8 cellular contexts compared by ENCODE assay signal in the genomic region with DNA sequence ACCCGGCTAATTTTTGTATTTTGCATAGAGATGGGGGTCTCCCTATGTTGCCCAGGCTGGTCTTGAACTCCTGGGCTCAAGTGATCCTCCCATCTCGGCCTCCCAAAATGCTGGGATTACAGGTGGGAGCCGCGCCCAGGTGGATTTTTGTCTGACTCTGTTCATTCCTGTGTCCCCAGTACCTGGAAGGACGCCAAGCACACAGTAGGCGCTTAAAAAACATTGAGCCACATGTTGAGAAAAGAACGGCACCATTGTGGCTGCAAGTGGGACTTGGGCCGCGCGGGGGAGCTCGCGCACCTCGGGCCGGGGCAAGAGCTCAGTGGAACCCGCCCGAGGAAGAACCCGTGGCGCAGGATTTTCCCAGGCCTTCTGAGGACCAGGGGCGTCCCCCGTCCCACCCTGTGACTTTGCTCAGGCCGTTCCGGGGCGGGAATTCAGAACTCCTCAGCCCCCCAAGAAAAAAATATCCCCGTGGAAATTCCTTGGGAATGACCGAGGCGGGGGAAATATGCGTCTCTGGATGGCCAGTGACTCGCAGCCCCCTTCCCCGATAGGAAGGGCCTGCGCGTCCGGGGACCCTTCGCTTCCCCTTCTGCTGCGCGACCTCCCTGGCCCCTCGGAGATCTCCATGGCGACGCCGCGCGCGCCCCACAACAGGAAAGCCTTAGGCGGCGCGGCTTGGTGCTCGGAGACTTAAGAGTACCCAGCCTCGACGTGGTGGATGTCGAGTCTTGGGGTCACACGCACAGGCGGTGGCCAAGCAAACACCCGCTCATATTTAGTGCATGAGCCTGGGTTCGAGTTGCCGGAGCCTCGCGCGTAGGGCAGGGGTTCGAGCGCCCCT. TPM values are rescaled to one million over a fixed set of nuclear protein-coding genes. Genes with fewer than 3 reads are reported as not detected.
DNase-seq lines count a peak whose midpoint lies in the region; TF ChIP-seq lines count a peak whose summit lies in the region.

No MANE protein-coding gene starts in this region.

- peaks cover 18 to 27% of the 10 kb centered on the region in 2 experiments for H3K4me1 ChIP-seq in neutrophil (ENCODE audit: control insufficient read depth in 1 of 2, insufficient read depth in 1 of 2, low read depth in 1 of 2, low read length in 1 of 2)

- in situ Hi-C loops in SK-MEL-5 (cut with HindIII; ENCODE audit: low pct_unique_long_range_greater_than_20kb, low sequenced_read_pairs): no loop called here

- DNase-seq in DMS79 treated with DMSO at 0.1 percent for 48 hours (lab: John Stamatoyannopoulos, UW): peak; percentile 42
- no peak for DNase-seq in DMS79 (lab: John Stamatoyannopoulos, UW)
- DNase-seq in KG1 (lab: John Stamatoyannopoulos, UW): peak; percentile 65
- DNase-seq in SK-MEL-5 (ENCODE audit: low read depth, low spot score): peak; percentile 66
- peak; percentile 66 to 87 (median 84) for DNase-seq in activated naive CD4-positive, alpha-beta T cell (lab: John Stamatoyannopoulos, UW)
- peak; percentile 80 for DNase-seq in germinal center (ENCODE audit: low spot score)
- peak; percentile 39 for DNase-seq in stromal cell of bone marrow (ENCODE audit: low read depth)

- H3K9me3 ChIP-seq in neutrophil: no peaks in the 10 kb centered on the region

- peaks cover 4% of the 10 kb centered on the region for H3K36me3 ChIP-seq in neutrophil

- peak overlapping the region; percentile 75 to 84 for H3K4me3 ChIP-seq in neutrophil (ENCODE audit: low read depth in 1 of 2, low read length in 1 of 2)

- H3K27me3 ChIP-seq in neutrophil: no peaks in the 10 kb centered on the region

- peak; percentile 99 for TF ChIP-seq CTCF in neutrophil (IDR thresholded peaks at IDR 0.05)

- peak overlapping the region; percentile 99 for H3K27ac ChIP-seq in neutrophil

RNA-seq across cellular contexts. Expression of gene ICAM1, which starts 1.4 kb away (rescaled TPM):
- 45.0 and 46.2 TPM in 2 replicates for total RNA-seq in SK-MEL-5 (2014; rRNA removed; shearing (Covaris generic))
- polyA plus RNA-seq in SK-MEL-5 (2015; cell fraction: cytosol; rRNA removed): 76.5 and 89.9 TPM in 2 replicates
- 31.4 and 46.0 TPM in 2 replicates for polyA plus RNA-seq in SK-MEL-5 (2015; cell fraction: nucleus; rRNA removed)

RNA-seq across cellular contexts. Expression of gene ICAM4, which starts 17.2 kb away (rescaled TPM):
- total RNA-seq in SK-MEL-5 (2014; rRNA removed; shearing (Covaris generic)): 0.08 TPM in 1 of 2 replicates, not detected in the other
- not detected in 2 replicates for polyA plus RNA-seq in SK-MEL-5 (2015; cell fraction: cytosol; rRNA removed)
- not detected in 2 replicates for polyA plus RNA-seq in SK-MEL-5 (2015; cell fraction: nucleus; rRNA removed)

RNA-seq across cellular contexts. Expression of gene MRPL4, which starts 17.5 kb away (rescaled TPM):
- 66.9 and 68.1 TPM in 2 replicates for total RNA-seq in SK-MEL-5 (2014; rRNA removed; shearing (Covaris generic))
- polyA plus RNA-seq in SK-MEL-5 (2015; cell fraction: cytosol; rRNA removed): 139 and 144 TPM in 2 replicates
- polyA plus RNA-seq in SK-MEL-5 (2015; cell fraction: nucleus; rRNA removed): 72.8 and 87.4 TPM in 2 replicates

RNA-seq across cellular contexts. Expression of gene ICAM5, which starts 20.2 kb away (rescaled TPM):
- 0.29 and 0.66 TPM in 2 replicates for total RNA-seq in SK-MEL-5 (2014; rRNA removed; shearing (Covaris generic))
- polyA plus RNA-seq in SK-MEL-5 (2015; cell fraction: cytosol; rRNA removed): 0.85 and 2.6 TPM in 2 replicates
- polyA plus RNA-seq in SK-MEL-5 (2015; cell fraction: nucleus; rRNA removed): 9.6 and 10.6 TPM in 2 replicates

RNA-seq across cellular contexts. Expression of gene S1PR2, which starts 38.4 kb away (rescaled TPM):
- total RNA-seq in SK-MEL-5 (2014; rRNA removed; shearing (Covaris generic)): 4.7 and 4.9 TPM in 2 replicates
- polyA plus RNA-seq in SK-MEL-5 (2015; cell fraction: cytosol; rRNA removed): 6.1 and 6.6 TPM in 2 replicates
- 0.81 and 1.6 TPM in 2 replicates for polyA plus RNA-seq in SK-MEL-5 (2015; cell fraction: nucleus; rRNA removed)
